18 cellular contexts compared by ENCODE assay signal in the genomic region with DNA sequence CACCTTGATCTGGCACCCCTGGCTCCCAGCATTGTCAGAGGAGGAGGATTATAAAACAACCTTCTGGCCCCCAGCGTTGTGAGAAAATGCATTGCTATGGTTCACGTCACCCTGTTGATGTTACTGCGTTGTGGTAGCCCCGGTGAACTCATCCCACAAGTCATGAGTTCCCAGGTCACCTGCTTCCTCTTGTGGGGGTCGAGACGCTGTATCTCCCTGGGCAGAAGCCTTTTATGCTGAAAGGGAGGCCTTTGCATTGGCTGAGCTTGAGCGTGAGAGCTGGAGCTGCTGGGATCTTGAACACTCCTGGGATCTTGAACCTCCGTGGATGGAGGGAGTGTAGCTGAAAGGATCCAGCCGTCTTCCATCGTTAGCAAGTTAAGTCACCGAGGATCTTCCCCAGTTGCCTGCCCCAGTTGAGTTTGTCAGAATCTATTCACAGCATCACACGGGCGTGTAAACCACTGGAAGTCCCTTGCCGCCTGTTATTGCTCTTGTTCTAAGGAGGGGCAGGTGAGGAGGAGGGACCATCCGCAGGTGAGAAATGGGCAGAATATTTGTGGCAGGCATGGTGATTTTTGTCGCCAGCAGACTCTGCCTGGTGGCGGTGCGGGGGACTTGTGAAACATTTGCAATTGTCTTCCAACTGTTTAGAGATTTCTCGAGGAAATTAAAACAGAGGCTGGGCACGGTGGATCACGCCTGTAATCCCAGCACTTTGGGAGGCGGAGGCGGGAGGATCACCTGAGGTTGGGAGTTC.
"Had no signal": no experiment of that assay in that cellular context is flagged by ENCODE, and none has a peak within 500 bp of the region (broad histone marks: within the 10 kb centered on the region; RNA-seq: fewer than 3 reads in every experiment).

No MANE protein-coding gene starts in this region.

- H3K36me3 Mint-ChIP-seq: activated naive CD4-positive, alpha-beta T cell treated with anti-CD3 and anti-CD28 coated beads, Interleukin-2, amount 50 U/mL, for 72 hours; natural killer cell had no signal

- H3K9me3 Mint-ChIP-seq: natural killer cell had no signal

- DNase-seq: activated CD4-positive, alpha-beta T cell treated with anti-CD3 and anti-CD28 coated beads, Interleukin-2, amount 10 ng/mL, durations not matched to agents 24 days and 14 days; activated CD8-positive, alpha-beta memory T cell treated with anti-CD3 and anti-CD28 coated beads, Interleukin-2, amount 50 U/mL, for 48 hours; activated gamma-delta T cell; activated T-cell treated with anti-CD3 and anti-CD28 coated beads, Interleukin-2, amount 50 U/mL, for 72 hours; amniotic stem cell; body of pancreas; caudate nucleus; kidney; left ventricle myocardium inferior; natural killer cell; occipital lobe; stimulated activated CD4-positive, alpha-beta T cell treated with anti-CD3 and anti-CD28 coated beads, Interleukin-4, amount 100 ng/mL, for 24 hours; stimulated activated naive CD4-positive, alpha-beta T cell had no signal

- H3K4me3 ChIP-seq: body of pancreas, left ventricle myocardium inferior, tibial artery, vagina had no signal

- H3K9me3 ChIP-seq: body of pancreas, left ventricle myocardium inferior, vagina had no signal

- H3K27ac ChIP-seq: body of pancreas, left ventricle myocardium inferior, tibial artery, vagina had no signal

- H3K4me3 Mint-ChIP-seq: activated CD4-positive, alpha-beta T cell treated with anti-CD3 and anti-CD28 coated beads, Interleukin-2, amount 10 ng/mL, durations not matched to agents 24 days and 14 days; activated T-cell treated with anti-CD3 and anti-CD28 coated beads, Interleukin-2, amount 50 U/mL, for 72 hours; memory B cell; natural killer cell had no signal

- H3K27ac Mint-ChIP-seq: activated CD4-positive, alpha-beta T cell treated with anti-CD3 and anti-CD28 coated beads, Interleukin-2, amount 10 ng/mL, durations not matched to agents 24 days and 14 days; activated naive CD4-positive, alpha-beta T cell treated with anti-CD3 and anti-CD28 coated beads, Interleukin-2, amount 50 U/mL, for 72 hours; activated T-cell treated with anti-CD3 and anti-CD28 coated beads, Interleukin-2, amount 50 U/mL, for 72 hours; memory B cell; natural killer cell had no signal

- ATAC-seq: activated T-cell treated with anti-CD3 and anti-CD28 coated beads, Interleukin-2, amount 50 U/mL, for 72 hours; body of pancreas; esophagus mucosa; natural killer cell had no signal

- H3K4me1 ChIP-seq: body of pancreas, left ventricle myocardium inferior, tibial artery, vagina had no signal

- H3K36me3 ChIP-seq: left ventricle myocardium inferior, tibial artery, vagina had no signal

- H3K27me3 Mint-ChIP-seq: activated CD4-positive, alpha-beta T cell treated with anti-CD3 and anti-CD28 coated beads, Interleukin-2, amount 10 ng/mL, durations not matched to agents 24 days and 14 days had no signal

- H3K27me3 ChIP-seq: body of pancreas, tibial artery, vagina had no signal

- H3K4me1 Mint-ChIP-seq: activated CD4-positive, alpha-beta T cell treated with anti-CD3 and anti-CD28 coated beads, Interleukin-2, amount 10 ng/mL, durations not matched to agents 24 days and 14 days; natural killer cell had no signal
